9 cellular contexts compared by ENCODE assay signal in the genomic region with DNA sequence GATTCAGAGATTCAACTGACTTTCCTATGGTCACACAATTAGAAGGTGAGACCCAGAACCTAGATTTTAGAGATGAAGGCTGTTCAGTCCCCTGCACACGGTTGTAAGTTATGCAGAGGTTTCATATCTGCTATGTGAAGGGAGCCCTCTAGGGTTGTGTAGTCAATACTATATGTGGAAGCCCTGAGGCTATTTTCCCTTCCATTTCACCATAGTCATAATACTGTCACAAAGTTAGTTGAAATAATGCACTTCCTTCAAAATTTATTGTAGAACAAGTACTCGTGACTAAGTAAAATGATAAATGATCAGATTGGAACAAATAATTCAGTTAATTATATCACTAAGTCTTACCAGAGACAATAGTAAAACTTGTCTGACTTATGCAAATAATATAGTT. TPM values are rescaled to one million over a fixed set of nuclear protein-coding genes. Genes with fewer than 3 reads are reported as not detected.
DNase-seq lines count a peak whose midpoint lies in the region; ATAC-seq, FAIRE-seq and TF ChIP-seq lines count a peak whose summit lies in the region.
"Had no signal": no experiment of that assay in that cellular context is flagged by ENCODE, and none has a peak within 500 bp of the region (broad histone marks: within the 10 kb centered on the region; RNA-seq: fewer than 3 reads in every experiment).

No MANE protein-coding gene starts in this region.

- H3K79me2 ChIP-seq in astrocyte (ENCODE audit: insufficient read depth, low read length) (no peaks in the 10 kb centered on the region), neural progenitor cell (ENCODE audit: low read depth) (no peaks in the 10 kb centered on the region)

- intact Hi-C loops in Caco-2 (cut with micrococcal nuclease; ENCODE audit: unreplicated experiment) = loop anchor here (1.0 kb wide), 3 partner anchors 48 to 141 kb away; no protein-coding TSS in a partner anchor

- TF ChIP-seq CTCF in Caco-2 (IDR thresholded peaks at IDR 0.05; ENCODE audit: insufficient read depth in 1 of 2, low read depth in 1 of 2, low read length in 1 of 2, severe bottlenecking in 1 of 2, unreplicated experiment in 1 of 2) = peak; percentile 44 to 71
- no peak for TF ChIP-seq CTCF in astrocyte (IDR thresholded peaks at IDR 0.05; ENCODE audit: insufficient read depth, low read depth, low read length)
- peak; percentile 32 for TF ChIP-seq CTCF in neural progenitor cell (IDR thresholded peaks at IDR 0.05)

- no peaks in the 10 kb centered on the region for H3K36me3 Mint-ChIP-seq in Caco-2 (ENCODE audit: insufficient read depth, unreplicated experiment)
- peaks cover 4% of the 10 kb centered on the region for H3K36me3 Mint-ChIP-seq in astrocyte (ENCODE audit: low read depth, unreplicated experiment)
- H3K36me3 Mint-ChIP-seq in neural progenitor cell = peaks cover 2% of the 10 kb centered on the region
- peaks cover 2% of the 10 kb centered on the region for H3K36me3 Mint-ChIP-seq in activated naive CD4-positive, alpha-beta T cell treated with anti-CD3 and anti-CD28 coated beads, Interleukin-2, amount 10 ng/mL, durations not matched to agents 7 days and 5 days

- H3K36me3 ChIP-seq in Caco-2 (ENCODE audit: control insufficient read depth, insufficient read depth, low read length) (no peaks in the 10 kb centered on the region), astrocyte (ENCODE audit: insufficient read depth, low read length) (no peaks in the 10 kb centered on the region), neural progenitor cell (no peaks in the 10 kb centered on the region)

- peak; percentile 9 for FAIRE-seq in astrocyte (lab: Jason Lieb, UNC)

- H2AFZ ChIP-seq in astrocyte (ENCODE audit: low read depth, low read length) (no peak overlapping the region), neural progenitor cell (replicated peaks) (no peak overlapping the region)

- H3K27ac Mint-ChIP-seq in Caco-2 (ENCODE audit: unreplicated experiment) (no peak overlapping the region), astrocyte (ENCODE audit: unreplicated experiment) (no peak overlapping the region), neural progenitor cell (no peak overlapping the region)
- H3K27ac Mint-ChIP-seq in activated naive CD4-positive, alpha-beta T cell treated with anti-CD3 and anti-CD28 coated beads, Interleukin-2, amount 10 ng/mL, durations not matched to agents 7 days and 5 days = no peak overlapping the region

- no peaks in the 10 kb centered on the region for H3K27me3 ChIP-seq in Caco-2 (replicated peaks; ENCODE audit: control insufficient read depth, insufficient read depth, low read length)
- no peaks in the 10 kb centered on the region for H3K27me3 ChIP-seq in astrocyte (ENCODE audit: insufficient read depth, low read length)
- H3K27me3 ChIP-seq in neural progenitor cell = peaks cover 47% of the 10 kb centered on the region

- H3K27ac ChIP-seq in astrocyte (ENCODE audit: low read depth, low read length) (no peak overlapping the region), neural progenitor cell (no peak overlapping the region)

- H3K4me1 Mint-ChIP-seq in Caco-2 (ENCODE audit: low read depth, unreplicated experiment) = peaks cover 5% of the 10 kb centered on the region
- H3K4me1 Mint-ChIP-seq in astrocyte (ENCODE audit: low read depth, unreplicated experiment) = peaks cover 20% of the 10 kb centered on the region
- H3K4me1 Mint-ChIP-seq in neural progenitor cell = no peaks in the 10 kb centered on the region
- H3K4me1 Mint-ChIP-seq in activated naive CD4-positive, alpha-beta T cell treated with anti-CD3 and anti-CD28 coated beads, Interleukin-2, amount 10 ng/mL, durations not matched to agents 7 days and 5 days = peaks cover 6% of the 10 kb centered on the region
- H3K4me1 Mint-ChIP-seq: central memory CD8-positive, alpha-beta T cell had no signal

- H4K20me1 ChIP-seq in astrocyte (ENCODE audit: insufficient read depth, low read length) (no peaks in the 10 kb centered on the region), neural progenitor cell (ENCODE audit: low read depth) (no peaks in the 10 kb centered on the region)

- H3K27me3 Mint-ChIP-seq in Caco-2 (ENCODE audit: insufficient read depth, unreplicated experiment) (peaks cover 3% of the 10 kb centered on the region), astrocyte (ENCODE audit: low read depth, unreplicated experiment) (no peaks in the 10 kb centered on the region), neural progenitor cell (ENCODE audit: insufficient read depth, low read depth) (peaks cover 2% of the 10 kb centered on the region)
- H3K27me3 Mint-ChIP-seq in activated naive CD4-positive, alpha-beta T cell treated with anti-CD3 and anti-CD28 coated beads, Interleukin-2, amount 10 ng/mL, durations not matched to agents 7 days and 5 days = peaks cover 23% of the 10 kb centered on the region

- H3K4me3 Mint-ChIP-seq in Caco-2 (ENCODE audit: unreplicated experiment) (no peak overlapping the region), astrocyte (ENCODE audit: unreplicated experiment) (no peak overlapping the region), neural progenitor cell (no peak overlapping the region)
- H3K4me3 Mint-ChIP-seq in activated naive CD4-positive, alpha-beta T cell treated with anti-CD3 and anti-CD28 coated beads, Interleukin-2, amount 10 ng/mL, durations not matched to agents 7 days and 5 days = no peak overlapping the region
- H3K4me3 Mint-ChIP-seq: central memory CD8-positive, alpha-beta T cell had no signal

- no peak overlapping the region for H3K9ac ChIP-seq in astrocyte (ENCODE audit: low read length)
- H3K9ac ChIP-seq in neural progenitor cell = no peak overlapping the region

- ATAC-seq in GM19372 (IDR thresholded peaks at IDR 0.05; ENCODE audit: low read depth, unreplicated experiment) (peak; percentile 88), HG03354 (IDR thresholded peaks at IDR 0.05; ENCODE audit: poor library complexity, severe bottlenecking, unreplicated experiment) (peak; percentile 87)

- no TSS peak for BruUV-seq in Caco-2 (replicated peaks; lab: Mats Ljungman, UMichigan)

- H3K9me3 ChIP-seq in Caco-2 = no peaks in the 10 kb centered on the region
- no peaks in the 10 kb centered on the region for H3K9me3 ChIP-seq in astrocyte (ENCODE audit: insufficient read depth, low read depth, low read length)
- H3K9me3 ChIP-seq in neural progenitor cell (ENCODE audit: low read depth) = no peaks in the 10 kb centered on the region

- H3K9me3 Mint-ChIP-seq in Caco-2 (ENCODE audit: unreplicated experiment) (no peaks in the 10 kb centered on the region), astrocyte (ENCODE audit: unreplicated experiment) (no peaks in the 10 kb centered on the region), neural progenitor cell (no peaks in the 10 kb centered on the region)
- no peaks in the 10 kb centered on the region for H3K9me3 Mint-ChIP-seq in activated naive CD4-positive, alpha-beta T cell treated with anti-CD3 and anti-CD28 coated beads, Interleukin-2, amount 10 ng/mL, durations not matched to agents 7 days and 5 days
- H3K9me3 Mint-ChIP-seq: central memory CD8-positive, alpha-beta T cell had no signal

- POLR2A ChIA-PET in Caco-2 (lab: Charles Lee) = interaction anchor here (0.6 kb wide), 1 partner anchor 48 kb away, joined by 3 read pairs; no protein-coding TSS in a partner anchor

- no peak overlapping the region for H3K4me3 ChIP-seq in Caco-2 (ENCODE audit: low read depth, low read length)
- no peak overlapping the region for H3K4me3 ChIP-seq in astrocyte (ENCODE audit: insufficient read depth, low read depth, low read length)
- no peak overlapping the region for H3K4me3 ChIP-seq in neural progenitor cell

- H3F3A ChIP-seq in neural progenitor cell (ENCODE audit: low read depth) = no peaks in the 10 kb centered on the region

- H3K4me1 ChIP-seq in Caco-2 = no peaks in the 10 kb centered on the region
- H3K4me1 ChIP-seq in astrocyte (ENCODE audit: insufficient read depth, low read length) = peaks cover 11% of the 10 kb centered on the region
- H3K4me1 ChIP-seq in neural progenitor cell = no peaks in the 10 kb centered on the region

- peak in 1 of 2 experiments; percentile 61 for DNase-seq in Caco-2
- no peak for DNase-seq in astrocyte (ENCODE audit: low read depth)
- DNase-seq in neural progenitor cell (ENCODE audit: low spot score) = no peak
- DNase-seq in NK-92 treated with Interleukin-12 subunit alpha and Interleukin-12 subunit beta, amount 100 ng/mL, for 24 hours (lab: John Stamatoyannopoulos, UW) = no peak
- DNase-seq in RPMI8226 = no peak
- DNase-seq in activated naive CD4-positive, alpha-beta T cell treated with anti-CD3 and anti-CD28 coated beads, Interleukin-2, amount 10 ng/mL, durations not matched to agents 7 days and 5 days = no peak

- H3K4me2 ChIP-seq in astrocyte (ENCODE audit: low read length) (no peak overlapping the region), neural progenitor cell (no peak overlapping the region)

- CTCF ChIA-PET in Caco-2 (lab: Charles Lee) = interaction anchor here (3.3 kb wide), 1 partner anchor 71 kb away, joined by 23 read pairs; the partner anchor contains the start of gene SRSF8
- CTCF ChIA-PET in activated naive CD4-positive, alpha-beta T cell treated with anti-CD3 and anti-CD28 coated beads, Interleukin-2, amount 10 ng/mL, durations not matched to agents 7 days and 5 days (lab: Charles Lee) = interaction anchor here (1.9 to 8.4 kb wide), 2 partner anchors 44 to 69 kb away, joined by 12 to 87 read pairs; partner anchors contain the start of gene SRSF8

RNA-seq across cellular contexts. Expression of gene ENDOD1, which starts 48.8 kb away (rescaled TPM):
- total RNA-seq in Caco-2 (2022) = 22.7 and 23.0 TPM in 2 replicates
- 29.8 and 34.4 TPM in 2 replicates for total RNA-seq in astrocyte
- 1.9 and 2.0 TPM in 2 replicates for total RNA-seq in neural progenitor cell (ENCODE audit: low replicate concordance)
